Comparison of ENCODE assay signal across 8 cellular contexts in genomic region chr3:151210676-151211381, GRCh38. TPM values are rescaled to one million over a fixed set of nuclear protein-coding genes. Genes with fewer than 3 reads are reported as not detected.
DNase-seq lines count a peak whose midpoint lies in the region; ATAC-seq and TF ChIP-seq lines count a peak whose summit lies in the region.

No MANE protein-coding gene starts in this region.

- TF ChIP-seq CTCF in fibroblast of the aortic adventitia (IDR thresholded peaks at IDR 0.05; ENCODE audit: insufficient read depth, low read length) = peak; percentile 23

- H3K36me3 ChIP-seq in effector memory CD4-positive, alpha-beta T cell (ENCODE audit: control insufficient read depth, insufficient read depth, low read length) = no peaks in the 10 kb centered on the region

- ATAC-seq in GM19468 (IDR thresholded peaks at IDR 0.05; ENCODE audit: extremely low read depth, unreplicated experiment) = peak; percentile 7

- H3K4me3 ChIP-seq in fibroblast of the aortic adventitia (ENCODE audit: low read depth, low read length) = no peak overlapping the region
- no peak overlapping the region for H3K4me3 ChIP-seq in effector memory CD4-positive, alpha-beta T cell (ENCODE audit: insufficient read depth, low read depth, low read length, poor library complexity, severe bottlenecking)

- DNase-seq in COR-L47 (lab: John Stamatoyannopoulos, UW) (peak; percentile 53), NCI-H69 (lab: John Stamatoyannopoulos, UW) (peak; percentile 54), fibroblast of the aortic adventitia (ENCODE audit: low read depth) (peak; percentile 33), A172 (ENCODE audit: low spot score) (no peak)
- no peak for DNase-seq in NK-92 treated with Interleukin-12 subunit alpha and Interleukin-12 subunit beta, amount 100 ng/mL, for 24 hours (lab: John Stamatoyannopoulos, UW)
- no peak for DNase-seq in stimulated activated CD4-positive, alpha-beta T cell treated with anti-CD3 and anti-CD28 coated beads, Interleukin-15, amount 100 ng/mL, for 24 hours
- DNase-seq in effector memory CD4-positive, alpha-beta T cell = no peak

- no peak overlapping the region for H3K27ac ChIP-seq in effector memory CD4-positive, alpha-beta T cell (ENCODE audit: insufficient read depth, low read length, poor library complexity, severe bottlenecking)

- no peaks in the 10 kb centered on the region for H3K9me3 ChIP-seq in effector memory CD4-positive, alpha-beta T cell (ENCODE audit: control insufficient read depth, low read length)

- no peaks in the 10 kb centered on the region for H3K27me3 ChIP-seq in effector memory CD4-positive, alpha-beta T cell (replicated peaks; ENCODE audit: control insufficient read depth, insufficient read depth, low read length, poor library complexity, severe bottlenecking)

- peaks cover 7% of the 10 kb centered on the region for H3K4me1 ChIP-seq in effector memory CD4-positive, alpha-beta T cell (ENCODE audit: control insufficient read depth, insufficient read depth, low read length, poor library complexity, severe bottlenecking)

RNA-seq across cellular contexts. Expression of gene GPR171, which starts 7.8 kb away (rescaled TPM):
- total RNA-seq in fibroblast of the aortic adventitia (ENCODE audit: low replicate concordance) = not detected in 2 replicates
- not detected in 2 replicates for total RNA-seq in A172 (2014; rRNA removed; shearing (Covaris generic))

Comparison
In these comparisons a context has a peak if more than half of its experiments do, and no peak if none do; other contexts are left out.
1. DNase-seq: peak in COR-L47 (single experiment), NCI-H69 (single experiment) and fibroblast of the aortic adventitia (single experiment); none in A172 (single experiment), NK-92 treated with Interleukin-12 subunit alpha and Interleukin-12 subunit beta, amount 100 ng/mL, for 24 hours (single experiment), stimulated activated CD4-positive, alpha-beta T cell treated with anti-CD3 and anti-CD28 coated beads, Interleukin-15, amount 100 ng/mL, for 24 hours (single experiment) and effector memory CD4-positive, alpha-beta T cell (0 of 3).